In genomic region chr19:10975374-10976036, GRCh38 we compare ENCODE assay signal across 11 cellular contexts. TPM values are rescaled to one million over a fixed set of nuclear protein-coding genes. Genes with fewer than 3 reads are reported as not detected.
DNase-seq lines count a peak whose midpoint lies in the region; ATAC-seq and TF ChIP-seq lines count a peak whose summit lies in the region.
"Had no signal": no experiment of that assay in that cellular context is flagged by ENCODE, and none has a peak within 500 bp of the region (broad histone marks: within the 10 kb centered on the region; RNA-seq: fewer than 3 reads in every experiment).

No MANE protein-coding gene starts in this region.

- H3K9ac ChIP-seq in BLaER1 (0 out of 2 replicates have a peak overlapping the region, but pooled peaks have one; percentile 57), rectal smooth muscle tissue (ENCODE audit: low read length) (no peak overlapping the region)

- no peaks in the 10 kb centered on the region for H3K27me3 ChIP-seq in BLaER1
- no peaks in the 10 kb centered on the region for H3K27me3 ChIP-seq in right atrium auricular region
- H3K27me3 ChIP-seq in rectal smooth muscle tissue (ENCODE audit: control insufficient read depth, insufficient read depth, low read length), result no peaks in the 10 kb centered on the region

- peaks cover 37% of the 10 kb centered on the region for H3K36me3 ChIP-seq in BLaER1
- H3K36me3 ChIP-seq in right atrium auricular region, result no peaks in the 10 kb centered on the region
- H3K36me3 ChIP-seq in rectal smooth muscle tissue (ENCODE audit: control insufficient read depth, insufficient read depth, low read length), result no peaks in the 10 kb centered on the region

- no peaks in the 10 kb centered on the region for H3K9me3 ChIP-seq in BLaER1
- H3K9me3 ChIP-seq in right atrium auricular region, result no peaks in the 10 kb centered on the region

- TF ChIP-seq CTCF in right atrium auricular region (IDR thresholded peaks at IDR 0.05), result no peak

- no peak overlapping the region for H3K4me3 ChIP-seq in BLaER1
- no peak overlapping the region for H3K4me3 ChIP-seq in right atrium auricular region
- no peak overlapping the region for H3K4me3 ChIP-seq in rectal smooth muscle tissue (ENCODE audit: low read length)

- H3K27ac ChIP-seq in BLaER1 (peak overlapping the region; percentile 68), right atrium auricular region (peak overlapping the region; percentile 57 to 66), rectal smooth muscle tissue (ENCODE audit: low read depth, low read length) (peak overlapping the region; percentile 0)

- no peak for ATAC-seq in GM18519 (IDR thresholded peaks at IDR 0.05; ENCODE audit: low FRiP score, unreplicated experiment)

- H4K20me1 ChIP-seq in BLaER1, result peaks cover 98% of the 10 kb centered on the region

- H3K4me2 ChIP-seq in BLaER1, result peak overlapping the region; percentile 87

- H3K4me1 ChIP-seq in BLaER1 (peaks cover 99% of the 10 kb centered on the region), right atrium auricular region (peaks cover 0 to 30% of the 10 kb centered on the region in 2 donors), rectal smooth muscle tissue (ENCODE audit: control insufficient read depth, insufficient read depth, low read length) (peaks cover 9% of the 10 kb centered on the region)

- DNase-seq in amniotic epithelial cell (ENCODE audit: low read depth) (peak; percentile 67), right atrium auricular region (ENCODE audit: low spot score) (peak; percentile 64), DMS79 treated with DMSO at 0.1 percent for 48 hours (lab: John Stamatoyannopoulos, UW) (no peak), RPMI8226 (no peak)
- no peak for DNase-seq in activated effector memory CD4-positive, alpha-beta T cell treated with anti-CD3 and anti-CD28 coated beads, Interleukin-2, amount 50 U/mL, for 16 hours
- DNase-seq: activated CD4-positive, alpha-beta T cell treated with anti-CD3 and anti-CD28 coated beads, Interleukin-2, amount 10 ng/mL, durations not matched to agents 24 days and 14 days; CD4-positive, CD25-positive, alpha-beta regulatory T cell; KG1 had no signal

RNA-seq across cellular contexts. Expression of gene SMARCA4, which starts 14.7 kb away (rescaled TPM):
- 10 to 100 TPM; 29.9 to 41.7 TPM for total RNA-seq in right atrium auricular region

RNA-seq across cellular contexts. Expression of gene TIMM29, which starts 46.9 kb away (rescaled TPM):
- total RNA-seq in right atrium auricular region, result 10 to 100 TPM; 16.5 to 22.0 TPM

RNA-seq across cellular contexts. Expression of gene YIPF2, which starts 47.1 kb away (rescaled TPM):
- 10 to 100 TPM; 23.4 to 34.3 TPM for total RNA-seq in right atrium auricular region

Comparison
In these comparisons a context has a peak if more than half of its experiments do, and no peak if none do; other contexts are left out.
1. H3K27ac ChIP-seq: peak in every context shown above with its lines; median percentile 68 in BLaER1; 62 in right atrium auricular region; 0 in rectal smooth muscle tissue.
2. DNase-seq: peak in amniotic epithelial cell (single experiment) and right atrium auricular region (single experiment); none in DMS79 treated with DMSO at 0.1 percent for 48 hours (single experiment), RPMI8226 (single experiment) and activated effector memory CD4-positive, alpha-beta T cell treated with anti-CD3 and anti-CD28 coated beads, Interleukin-2, amount 50 U/mL, for 16 hours (single experiment).